ENCODE assay signal across 18 cellular contexts in the genomic region with DNA sequence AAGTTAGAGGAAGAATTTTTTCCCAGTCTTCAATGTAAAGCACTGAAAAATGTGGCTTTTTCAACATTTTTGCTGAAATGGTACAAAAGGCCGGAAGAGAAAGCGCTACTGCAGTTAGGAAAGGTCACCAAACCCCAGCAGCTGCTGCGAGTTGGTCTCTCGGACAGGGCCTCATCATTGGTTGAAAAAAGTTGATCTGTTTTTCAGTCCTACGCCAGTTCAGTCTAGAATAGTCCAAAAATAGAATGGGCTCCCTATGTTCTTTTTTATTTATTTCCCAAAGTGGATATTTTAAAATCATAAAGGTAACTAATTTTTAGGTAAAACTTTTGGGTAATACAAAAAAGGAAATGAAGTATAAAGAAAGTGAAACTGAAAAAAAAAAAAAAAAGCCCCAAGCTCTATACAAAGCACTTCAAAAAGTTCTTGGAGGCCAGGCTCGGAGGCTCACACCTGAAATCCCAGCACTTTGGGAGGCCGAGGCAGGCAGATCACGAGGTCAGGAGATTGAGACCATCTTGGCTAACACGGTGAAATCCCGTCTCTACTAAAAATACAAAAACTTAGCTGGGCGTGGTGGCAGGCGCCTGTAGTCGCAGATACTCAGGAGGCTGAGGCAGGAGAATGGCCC. TPM values are rescaled to one million over a fixed set of nuclear protein-coding genes. Genes with fewer than 3 reads are reported as not detected.
A peak's percentile ranks its signal among the peaks of the same experiment; 100 is the strongest.
DNase-seq lines count a peak whose midpoint lies in the region; ATAC-seq and TF ChIP-seq lines count a peak whose summit lies in the region.
"Had no signal": no experiment of that assay in that cellular context is flagged by ENCODE, and none has a peak within 500 bp of the region (broad histone marks: within the 10 kb centered on the region; RNA-seq: fewer than 3 reads in every experiment).

No MANE protein-coding gene starts in this region.

- H3K4me1 ChIP-seq in OCI-LY1 (ENCODE audit: insufficient read depth, low read length, severe bottlenecking) (peaks cover 16% of the 10 kb centered on the region), esophagus squamous epithelium (no peaks in the 10 kb centered on the region)
- H3K4me1 ChIP-seq: breast epithelium, foreskin keratinocyte had no signal

- no peaks in the 10 kb centered on the region for H3K9me3 ChIP-seq in OCI-LY1 (ENCODE audit: low read length)
- no peaks in the 10 kb centered on the region for H3K9me3 ChIP-seq in esophagus squamous epithelium
- H3K9me3 ChIP-seq: breast epithelium had no signal

- intact Hi-C loops in activated CD4-positive, alpha-beta T cell treated with anti-CD3 and anti-CD28 coated beads, Interleukin-2, amount 10 ng/mL, durations not matched to agents 24 days and 14 days (cut with micrococcal nuclease) = no loop called here
- intact Hi-C loops in esophagus squamous epithelium (cut with DNase I) = no loop called here

- H2AFZ ChIP-seq in OCI-LY1 (ENCODE audit: low read length) = peak overlapping the region; percentile 84

- H3K4me1 Mint-ChIP-seq in activated CD4-positive, alpha-beta T cell treated with anti-CD3 and anti-CD28 coated beads, Interleukin-2, amount 10 ng/mL, durations not matched to agents 24 days and 14 days = peaks cover 6% of the 10 kb centered on the region
- H3K4me1 Mint-ChIP-seq: immature natural killer cell had no signal

- H3K4me3 ChIP-seq in OCI-LY1 (ENCODE audit: low read depth, low read length, poor library complexity, severe bottlenecking) (peak overlapping the region; percentile 11), esophagus squamous epithelium (no peak overlapping the region)
- H3K4me3 ChIP-seq: breast epithelium, skin epidermis had no signal

- H3K27ac ChIP-seq in OCI-LY1 (ENCODE audit: low read depth, low read length, poor library complexity, severe bottlenecking) (peak overlapping the region; percentile 20), esophagus squamous epithelium (peak overlapping the region in 1 of 4 donors; percentile 9)
- H3K27ac ChIP-seq: breast epithelium, foreskin keratinocyte had no signal

- no peak overlapping the region for H3K4me3 Mint-ChIP-seq in activated CD4-positive, alpha-beta T cell treated with anti-CD3 and anti-CD28 coated beads, Interleukin-2, amount 10 ng/mL, durations not matched to agents 24 days and 14 days
- H3K4me3 Mint-ChIP-seq: HFFc6 had no signal

- H3K36me3 ChIP-seq in OCI-LY1 (ENCODE audit: insufficient read depth, low read length) (no peaks in the 10 kb centered on the region), esophagus squamous epithelium (no peaks in the 10 kb centered on the region)
- H3K36me3 ChIP-seq: breast epithelium had no signal

- peak overlapping the region; percentile 45 for H3K4me2 ChIP-seq in OCI-LY1 (ENCODE audit: low read length)

- 77 to 81% methylated on average over 13 of the region's 13 CpGs for WGBS in esophagus squamous epithelium, 2 donors

- no peaks in the 10 kb centered on the region for H3K79me2 ChIP-seq in OCI-LY1 (ENCODE audit: insufficient read depth, low read length)

- no peaks in the 10 kb centered on the region for H4K20me1 ChIP-seq in OCI-LY1 (ENCODE audit: insufficient read depth, low read length)

- no peaks in the 10 kb centered on the region for H3K27me3 Mint-ChIP-seq in activated CD4-positive, alpha-beta T cell treated with anti-CD3 and anti-CD28 coated beads, Interleukin-2, amount 10 ng/mL, durations not matched to agents 24 days and 14 days

- in situ Hi-C loops in GM13976 (cut with MboI; ENCODE audit: low sequenced_read_pairs, unreplicated experiment) = no loop called here

- TF ChIP-seq POLR2A in esophagus squamous epithelium (IDR thresholded peaks at IDR 0.05) = no peak

- no peaks in the 10 kb centered on the region for H3K9me2 ChIP-seq in OCI-LY1 (ENCODE audit: low read depth, low read length)

- no peak overlapping the region for H3K27ac Mint-ChIP-seq in activated CD4-positive, alpha-beta T cell treated with anti-CD3 and anti-CD28 coated beads, Interleukin-2, amount 10 ng/mL, durations not matched to agents 24 days and 14 days
- H3K27ac Mint-ChIP-seq: HFFc6, immature natural killer cell had no signal

- peaks cover 6% of the 10 kb centered on the region for H3K9me3 Mint-ChIP-seq in activated CD4-positive, alpha-beta T cell treated with anti-CD3 and anti-CD28 coated beads, Interleukin-2, amount 10 ng/mL, durations not matched to agents 24 days and 14 days
- H3K9me3 Mint-ChIP-seq: HFFc6, immature natural killer cell had no signal

- peak; percentile 65 for DNase-seq in activated CD4-positive, alpha-beta T cell treated with anti-CD3 and anti-CD28 coated beads, Interleukin-2, amount 10 ng/mL, durations not matched to agents 24 days and 14 days
- DNase-seq in activated CD4-positive, alpha-beta T cell treated with anti-CD3 and anti-CD28 coated beads for 1 hour = no peak
- DNase-seq in GM13976 (ENCODE audit: low spot score) (peak; percentile 66), hepatic stellate cell (ENCODE audit: low spot score) (peak; percentile 37), esophagus squamous epithelium (lab: John Stamatoyannopoulos, UW) (no peak)
- DNase-seq: activated naive CD4-positive, alpha-beta T cell treated with Interleukin-2 at 50 U/mL for 16 hours; effector CD4-positive, alpha-beta T cell; foreskin keratinocyte; GF-D8; HFFc6; immature natural killer cell; occipital lobe; substantia nigra had no signal

- H3K27me3 ChIP-seq in OCI-LY1 (ENCODE audit: insufficient read depth, low read length) (no peaks in the 10 kb centered on the region), esophagus squamous epithelium (no peaks in the 10 kb centered on the region)
- H3K27me3 ChIP-seq: breast epithelium had no signal

- TF ChIP-seq CTCF in GM13976 (IDR thresholded peaks at IDR 0.05; ENCODE audit: borderline replicate concordance, control extremely low read depth, extremely low read depth, insufficient read depth, missing control alignments) (no peak), OCI-LY1 (IDR thresholded peaks at IDR 0.05; ENCODE audit: low read length) (no peak), esophagus squamous epithelium (IDR thresholded peaks at IDR 0.05) (no peak)

- no peaks in the 10 kb centered on the region for H3K36me3 Mint-ChIP-seq in activated CD4-positive, alpha-beta T cell treated with anti-CD3 and anti-CD28 coated beads, Interleukin-2, amount 10 ng/mL, durations not matched to agents 24 days and 14 days (ENCODE audit: low read depth)

- ATAC-seq in HG02678 (IDR thresholded peaks at IDR 0.05; ENCODE audit: unreplicated experiment) (no peak), GM19351 (IDR thresholded peaks at IDR 0.05; ENCODE audit: unreplicated experiment) (no peak)
- ATAC-seq: foreskin keratinocyte had no signal

- no peaks in the 10 kb centered on the region for H3F3A ChIP-seq in OCI-LY1 (ENCODE audit: insufficient read depth, low read length)

- H3K9ac ChIP-seq in OCI-LY1 (ENCODE audit: low read length) = 0 out of 2 replicates have a peak overlapping the region, but pooled peaks have one; percentile 15

RNA-seq across cellular contexts. Expression of gene ADAP2, which starts 17.4 kb away (rescaled TPM):
- total RNA-seq in activated CD4-positive, alpha-beta T cell treated with anti-CD3 and anti-CD28 coated beads, Interleukin-2, amount 10 ng/mL, durations not matched to agents 24 days and 14 days = 0.31 and 0.86 TPM in 2 replicates
- total RNA-seq in esophagus squamous epithelium = 10 to 100 TPM in 1 of 4 donors, 1 to 10 TPM in 3; 3.0 to 15.0 (median 9.4) TPM

RNA-seq across cellular contexts. Expression of gene RNF135, which starts 31.7 kb away (rescaled TPM):
- 10.2 and 10.6 TPM in 2 replicates for total RNA-seq in activated CD4-positive, alpha-beta T cell treated with anti-CD3 and anti-CD28 coated beads, Interleukin-2, amount 10 ng/mL, durations not matched to agents 24 days and 14 days
- 10 to 100 TPM; 19.7 to 27.1 (median 21.9) TPM for total RNA-seq in esophagus squamous epithelium

RNA-seq across cellular contexts. Expression of gene TEFM, which starts 33.1 kb away (rescaled TPM):
- total RNA-seq in activated CD4-positive, alpha-beta T cell treated with anti-CD3 and anti-CD28 coated beads, Interleukin-2, amount 10 ng/mL, durations not matched to agents 24 days and 14 days = 18.9 and 19.7 TPM in 2 replicates
- total RNA-seq in esophagus squamous epithelium = 10 to 100 TPM in 2 of 4 donors, 1 to 10 TPM in 2; 3.6 to 17.0 (median 9.2) TPM

Comparison
In these comparisons a context has a peak if more than half of its experiments do, and no peak if none do; other contexts are left out.
1. DNase-seq: peak in activated CD4-positive, alpha-beta T cell treated with anti-CD3 and anti-CD28 coated beads, Interleukin-2, amount 10 ng/mL, durations not matched to agents 24 days and 14 days (single experiment), GM13976 (single experiment) and hepatic stellate cell (single experiment); none in activated CD4-positive, alpha-beta T cell treated with anti-CD3 and anti-CD28 coated beads for 1 hour (single experiment) and esophagus squamous epithelium (single experiment).